Comparison of ENCODE assay signal across 18 cellular contexts in genomic region chr19:1538978-1539377, GRCh38. TPM values are rescaled to one million over a fixed set of nuclear protein-coding genes. Genes with fewer than 3 reads are reported as not detected.
"Had no signal": no experiment of that assay in that cellular context is flagged by ENCODE, and none has a peak within 500 bp of the region (broad histone marks: within the 10 kb centered on the region; RNA-seq: fewer than 3 reads in every experiment).

No MANE protein-coding gene starts in this region.

- H3K9ac ChIP-seq: parathyroid adenoma had no signal

- H3K4me3 ChIP-seq: smooth muscle cell had no signal

- ATAC-seq: effector memory CD8-positive, alpha-beta T cell; stimulated activated naive CD8-positive, alpha-beta T cell treated with anti-CD3 and anti-CD28 coated beads, Interleukin-15, Interleukin-2, amounts not matched to agents 100 U/mL and 50 U/mL, for 24 hours had no signal

- H3K79me2 ChIP-seq: parathyroid adenoma had no signal

- H3K27ac ChIP-seq: parathyroid adenoma had no signal

- H2AFZ ChIP-seq: parathyroid adenoma had no signal

- DNase-seq: activated CD4-positive, alpha-beta T cell treated with anti-CD3 and anti-CD28 coated beads, Interleukin-2, amount 10 ng/mL, durations not matched to agents 7 days and 5 days; activated CD4-positive, CD25-positive, alpha-beta regulatory T cell; activated CD8-positive, alpha-beta memory T cell treated with anti-CD3 and anti-CD28 coated beads, Interleukin-2, amount 50 U/mL, for 48 hours; activated gamma-delta T cell treated with Interleukin-2 at 50 U/mL for 16 hours; activated naive CD8-positive, alpha-beta T cell treated with anti-CD3 and anti-CD28 coated beads, Interleukin-2, amount 10 ng/mL, durations not matched to agents 7 days and 5 days; anterior cingulate cortex; effector memory CD8-positive, alpha-beta T cell; hippocampal formation; kidney glomerular epithelial cell; stimulated activated CD4-positive, alpha-beta T cell treated with anti-CD3 and anti-CD28 coated beads, Interleukin-4, amount 100 ng/mL, for 4 hours; stimulated activated CD8-positive, alpha-beta memory T cell treated with anti-CD3 and anti-CD28 coated beads, Interleukin-4, amount 100 ng/mL, for 48 hours; stimulated activated naive CD8-positive, alpha-beta T cell treated with anti-CD3 and anti-CD28 coated beads, Interleukin-15, Interleukin-2, amounts not matched to agents 100 U/mL and 50 U/mL, for 24 hours; T-helper 2 cell; trophoblast cell had no signal

- H3K4me1 ChIP-seq: parathyroid adenoma had no signal

- H3K4me2 ChIP-seq: smooth muscle cell had no signal

RNA-seq across cellular contexts. Expression of gene PLK5, which starts 15.1 kb away (rescaled TPM):
- total RNA-seq: activated CD4-positive, alpha-beta T cell treated with anti-CD3 and anti-CD28 coated beads, Interleukin-2, amount 10 ng/mL, durations not matched to agents 7 days and 5 days; activated naive CD8-positive, alpha-beta T cell treated with anti-CD3 and anti-CD28 coated beads, Interleukin-2, amount 10 ng/mL, durations not matched to agents 7 days and 5 days; liver; neural crest cell; smooth muscle cell had no signal
- polyA plus RNA-seq: smooth muscle cell had no signal

RNA-seq across cellular contexts. Expression of gene ADAMTSL5, which starts 26.2 kb away (rescaled TPM):
- total RNA-seq: neural crest cell had no signal
